Comparison of ENCODE assay signal across 9 cellular contexts in genomic region chr5:140548791-140549190, GRCh38. TPM values are rescaled to one million over a fixed set of nuclear protein-coding genes. Genes with fewer than 3 reads are reported as not detected.
A peak's percentile ranks its signal among the peaks of the same experiment; 100 is the strongest.
DNase-seq lines count a peak whose midpoint lies in the region; ATAC-seq and TF ChIP-seq lines count a peak whose summit lies in the region.
"Had no signal": no experiment of that assay in that cellular context is flagged by ENCODE, and none has a peak within 500 bp of the region (broad histone marks: within the 10 kb centered on the region; RNA-seq: fewer than 3 reads in every experiment).

No MANE protein-coding gene starts in this region.

- no peak overlapping the region; the same call in 1 of the 2 replicates for H3K4me3 ChIP-seq in ACC112 (ENCODE audit: low read depth, low read length)
- no peak overlapping the region for H3K4me3 ChIP-seq in IMR-90 (ENCODE audit: insufficient read depth, low read depth, low read length)
- H3K4me3 ChIP-seq in coronary artery: peak overlapping the region; percentile 88

- intact Hi-C loops in IMR-90 (cut with micrococcal nuclease): no loop called here

- no peak overlapping the region for H4K5ac ChIP-seq in IMR-90 (ENCODE audit: low read depth, low read length)

- in situ Hi-C loops in IMR-90 (cut with MboI; ENCODE audit: low sequenced_read_pairs): no loop called here

- no peak overlapping the region for H3K9ac ChIP-seq in IMR-90 (ENCODE audit: low read depth, low read length)

- H3K14ac ChIP-seq in IMR-90 (replicated peaks; ENCODE audit: low read depth, low read length): no peak overlapping the region

- ATAC-seq in IMR-90 (ENCODE audit: low read depth): no peak
- no peak for ATAC-seq in HG03460 (IDR thresholded peaks at IDR 0.05; ENCODE audit: unreplicated experiment)

- H3K79me1 ChIP-seq in IMR-90 (ENCODE audit: low read depth in 1 of 2, low read length in 2 of 2): peaks cover 7 to 63% of the 10 kb centered on the region in 2 experiments; a peak in 3 of 4 replicates

- H3K4me1 ChIP-seq in ACC112 (ENCODE audit: control insufficient read depth, insufficient read depth, low read length, unreplicated experiment) (peaks cover 37% of the 10 kb centered on the region), IMR-90 (ENCODE audit: control insufficient read depth, insufficient read depth, low read length) (peaks cover 14% of the 10 kb centered on the region)

- H3K27ac Mint-ChIP-seq in neural crest cell (ENCODE audit: unreplicated experiment): peak overlapping the region; percentile 67

- H4K91ac ChIP-seq in IMR-90 (ENCODE audit: insufficient read depth, low read depth, low read length): no peak overlapping the region

- CTCF ChIA-PET in IMR-90 (lab: Yijun Ruan, JAX): interaction anchor here (0.8 to 2.1 kb wide), 4 partner anchors 38 to 97 kb away, joined by 3 to 8 read pairs (median 3); partner anchors contain the start of gene CD14

- no peak overlapping the region for H3K23ac ChIP-seq in IMR-90 (ENCODE audit: low read depth, low read length)

- POLR2A ChIA-PET in IMR-90 (lab: Charles Lee; ENCODE audit: unreplicated experiment): no interaction called here

- H3K4me2 ChIP-seq in IMR-90 (ENCODE audit: low read depth, low read length): no peak overlapping the region

- H2BK20ac ChIP-seq in IMR-90 (ENCODE audit: low read depth, low read length): no peak overlapping the region

- no peak overlapping the region for H3K4ac ChIP-seq in IMR-90 (ENCODE audit: low read depth, low read length)

- TF ChIP-seq RAD21 in IMR-90 (IDR thresholded peaks at IDR 0.05; ENCODE audit: low read length): no peak

- no peak overlapping the region for H2BK120ac ChIP-seq in IMR-90 (ENCODE audit: low read depth, low read length)

- dilution Hi-C loops in IMR-90 (cut with HindIII; ENCODE audit: low sequenced_read_pairs, unreplicated experiment): no loop called here

- no peak overlapping the region for H2BK15ac ChIP-seq in IMR-90 (ENCODE audit: low read depth, low read length)

- H3K27ac ChIP-seq in ACC112 (ENCODE audit: low read depth, low read length) (peak overlapping the region; percentile 82), IMR-90 (ENCODE audit: insufficient read depth, low read length) (no peak overlapping the region), coronary artery (peak overlapping the region; percentile 99)

- H3K56ac ChIP-seq in IMR-90 (ENCODE audit: extremely low read depth, insufficient read depth, low read length): no peak overlapping the region

- H3K4me1 Mint-ChIP-seq in neural crest cell: peaks cover 31% of the 10 kb centered on the region

- no peaks in the 10 kb centered on the region for H3K27me3 ChIP-seq in ACC112 (ENCODE audit: insufficient read depth, low read length)
- no peaks in the 10 kb centered on the region for H3K27me3 ChIP-seq in IMR-90 (ENCODE audit: control insufficient read depth, insufficient read depth, low read length)

- H3K9me3 ChIP-seq in IMR-90 (ENCODE audit: control insufficient read depth, insufficient read depth, low read length): no peaks in the 10 kb centered on the region

- H2BK5ac ChIP-seq in IMR-90 (ENCODE audit: low read depth, low read length, poor library complexity, severe bottlenecking): no peak overlapping the region

- H3K36me3 Mint-ChIP-seq in neural crest cell (ENCODE audit: low read depth): peaks cover 16% of the 10 kb centered on the region

- no peak overlapping the region for H3K18ac ChIP-seq in IMR-90 (ENCODE audit: low read depth, low read length)

- no CpG with 5 or more reads among the region's 7 CpGs for WGBS in IMR-90 (ENCODE audit: extremely low coverage in 2 of 2, insufficient read length in 1 of 2), 2 experiments

- H3K27me3 Mint-ChIP-seq in neural crest cell (ENCODE audit: low read depth): peaks cover 2% of the 10 kb centered on the region

- peak overlapping the region; percentile 34 for H3K4me3 Mint-ChIP-seq in neural crest cell

- H2AFZ ChIP-seq in ACC112 (ENCODE audit: low read length, unreplicated experiment) (no peak overlapping the region), IMR-90 (replicated peaks; ENCODE audit: low read length, poor library complexity) (no peak overlapping the region)

- H2AK5ac ChIP-seq in IMR-90 (ENCODE audit: low read depth, low read length): 0 out of 2 replicates have a peak overlapping the region, but pooled peaks have one; percentile 20

- DNase-seq in IMR-90 (no peak), coronary artery (ENCODE audit: low spot score) (no peak), neural crest cell (ENCODE audit: low read depth, low spot score) (no peak), midbrain (lab: John Stamatoyannopoulos, UW) (no peak), cerebellar cortex (ENCODE audit: low spot score) (no peak), Ammon's horn (ENCODE audit: low spot score) (no peak)
- DNase-seq: activated effector memory CD4-positive, alpha-beta T cell treated with Interleukin-2 at 50 U/mL for 16 hours had no signal

- no TSS peak for BruUV-seq in IMR-90 (replicated peaks; lab: Mats Ljungman, UMichigan)

- no peak overlapping the region for H2AK9ac ChIP-seq in IMR-90 (replicated peaks; ENCODE audit: low read depth, low read length, poor library complexity)

- no peak for TF ChIP-seq CTCF in IMR-90 (conservative IDR thresholded peaks at IDR 0.05; ENCODE audit: low read depth, low read length)
- TF ChIP-seq CTCF in coronary artery (IDR thresholded peaks at IDR 0.05): no peak
- TF ChIP-seq CTCF in neural crest cell (conservative IDR thresholded peaks at IDR 0.05): no peak

- H3K9me3 Mint-ChIP-seq in neural crest cell: no peaks in the 10 kb centered on the region

- no peak for TF ChIP-seq POLR2A in IMR-90 (IDR thresholded peaks at IDR 0.05; ENCODE audit: low read depth, low read length)

- H4K8ac ChIP-seq in IMR-90 (ENCODE audit: low read depth in 2 of 2, low read length in 2 of 2): no peak overlapping the region

- H3K79me2 ChIP-seq in ACC112 (ENCODE audit: control insufficient read depth, insufficient read depth, low read length, unreplicated experiment): peaks cover 16% of the 10 kb centered on the region

- H3K36me3 ChIP-seq in ACC112 (ENCODE audit: insufficient read depth, low read length) (peaks cover 4% of the 10 kb centered on the region; the same call in 1 of the 2 replicates), IMR-90 (ENCODE audit: control insufficient read depth, insufficient read depth, low read length) (peaks cover 32% of the 10 kb centered on the region)

- 0 out of 2 replicates have a peak, but pooled peaks cover 3% of the 10 kb centered on the region for H3K9me1 ChIP-seq in IMR-90 (ENCODE audit: insufficient read depth, low read length)

- H4K20me1 ChIP-seq in IMR-90 (ENCODE audit: insufficient read depth, low read length): peaks cover 31% of the 10 kb centered on the region

TF ChIP-seq in IMR-90, 13 proteins besides CTCF, POLR2A, EP300 and RAD21 (continues in another document):
- no peak for TF ChIP-seq BHLHE40 (IDR thresholded peaks at IDR 0.05; ENCODE audit: low read depth, low read length)
- TF ChIP-seq CEBPB (IDR thresholded peaks at IDR 0.05; ENCODE audit: low read depth, low read length): no peak
- TF ChIP-seq RFX5 (IDR thresholded peaks at IDR 0.05; ENCODE audit: low read depth, low read length): no peak
- no peak for TF ChIP-seq USF2 (IDR thresholded peaks at IDR 0.05; ENCODE audit: low read depth, low read length)
- TF ChIP-seq MXI1 (IDR thresholded peaks at IDR 0.05; ENCODE audit: borderline replicate concordance, low read depth, low read length): no peak
- TF ChIP-seq MAFK (IDR thresholded peaks at IDR 0.05; ENCODE audit: low read depth, low read length): no peak
- TF ChIP-seq FOS (IDR thresholded peaks at IDR 0.05; ENCODE audit: low read depth, low read length): no peak
- TF ChIP-seq ELK1 (IDR thresholded peaks at IDR 0.05; ENCODE audit: borderline replicate concordance, low read depth, low read length): no peak
- no peak for TF ChIP-seq RCOR1 (IDR thresholded peaks at IDR 0.05; ENCODE audit: insufficient replicate concordance, low read length)
- no peak for TF ChIP-seq MAZ (IDR thresholded peaks at IDR 0.05; ENCODE audit: borderline replicate concordance, low read depth, low read length)
- no peak for TF ChIP-seq NFE2L2 (IDR thresholded peaks at IDR 0.05; ENCODE audit: low read depth, low read length)

RNA-seq across cellular contexts. Expression of gene EIF4EBP3, which starts 1.3 kb away (rescaled TPM):
- 0.28 and 0.36 TPM in 2 replicates for total RNA-seq in IMR-90 (2012; rRNA removed)
- 1.7 and 2.1 TPM in 2 replicates for polyA plus RNA-seq in IMR-90 (2012; rRNA removed)
- polyA plus RNA-seq in IMR-90 (2012; cell fraction: cytosol; rRNA removed): 0.38 and 1.7 TPM in 2 replicates
- polyA plus RNA-seq in IMR-90 (2012; cell fraction: nucleus; rRNA removed; ENCODE audit: low replicate concordance): 1.2 and 3.6 TPM in 2 replicates
- 8.4 and 10.3 TPM in 2 replicates for total RNA-seq in neural crest cell

RNA-seq across cellular contexts. Expression of gene SRA1, which starts 8.5 kb away (rescaled TPM):
- total RNA-seq in IMR-90 (2012; rRNA removed) (52.9 and 53.9 TPM in 2 replicates), neural crest cell (34.7 and 36.3 TPM in 2 replicates)
- polyA plus RNA-seq in IMR-90 (2012; rRNA removed): 54.8 TPM in 2 replicates
- polyA plus RNA-seq in IMR-90 (2012; cell fraction: cytosol; rRNA removed): 33.8 and 41.7 TPM in 2 replicates
- polyA plus RNA-seq in IMR-90 (2012; cell fraction: nucleus; rRNA removed; ENCODE audit: low replicate concordance): 59.4 and 90.9 TPM in 2 replicates

RNA-seq across cellular contexts. Expression of gene APBB3, which starts 15.6 kb away (rescaled TPM):
- total RNA-seq in IMR-90 (2012; rRNA removed) (6.6 and 8.1 TPM in 2 replicates), neural crest cell (36.2 TPM in 2 replicates)
- 21.4 and 23.8 TPM in 2 replicates for polyA plus RNA-seq in IMR-90 (2012; rRNA removed)
- polyA plus RNA-seq in IMR-90 (2012; cell fraction: cytosol; rRNA removed): 13.8 and 13.9 TPM in 2 replicates
- 215 and 346 TPM in 2 replicates for polyA plus RNA-seq in IMR-90 (2012; cell fraction: nucleus; rRNA removed; ENCODE audit: low replicate concordance)

RNA-seq across cellular contexts. Expression of gene SLC35A4, which starts 15.8 kb away (rescaled TPM):
- total RNA-seq in IMR-90 (2012; rRNA removed): 17.2 and 19.2 TPM in 2 replicates
- 66.4 and 69.7 TPM in 2 replicates for polyA plus RNA-seq in IMR-90 (2012; rRNA removed)
- 47.0 and 70.6 TPM in 2 replicates for polyA plus RNA-seq in IMR-90 (2012; cell fraction: cytosol; rRNA removed)
- polyA plus RNA-seq in IMR-90 (2012; cell fraction: nucleus; rRNA removed; ENCODE audit: low replicate concordance): 35.4 and 42.1 TPM in 2 replicates
- total RNA-seq in neural crest cell: 99.4 and 106 TPM in 2 replicates
